ENCODE assay signal across 1 cellular context in the genomic region with DNA sequence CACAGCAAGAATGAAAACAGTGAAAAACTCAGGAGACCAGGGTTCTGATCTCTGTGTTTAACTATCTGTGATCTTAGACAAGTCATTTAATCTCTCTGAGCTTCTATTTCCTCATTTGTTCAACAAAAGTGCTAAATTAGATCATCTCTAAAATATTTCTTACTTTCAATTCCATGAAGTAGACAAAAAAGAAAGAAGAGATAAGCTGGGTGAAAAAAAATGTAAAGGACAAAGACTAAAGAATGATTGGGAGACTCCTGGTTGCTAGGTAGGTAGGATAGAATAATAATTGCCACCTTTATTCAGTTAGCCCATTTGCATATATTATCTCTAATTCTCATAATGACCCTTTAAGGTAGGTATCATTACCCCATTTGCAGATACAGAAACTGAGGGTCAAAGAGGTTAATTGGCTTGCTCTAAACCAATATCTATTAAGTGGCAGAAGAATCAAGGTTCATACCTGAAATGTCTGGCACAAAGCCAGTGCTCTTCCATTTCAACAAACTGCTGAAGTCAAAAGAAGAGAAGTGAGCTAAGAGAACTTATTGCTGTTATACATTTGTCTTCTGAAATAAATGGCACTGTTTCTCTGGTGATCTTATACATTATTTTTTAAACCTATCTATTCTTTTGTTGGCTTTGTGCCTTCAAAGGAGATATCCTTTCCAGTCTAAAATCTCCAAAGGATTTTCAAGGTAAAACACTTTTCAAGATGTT.
TF ChIP-seq lines count a peak whose summit lies in the region.

No MANE protein-coding gene starts in this region.

TF ChIP-seq in HepG2, 621 proteins besides CTCF, POLR2A, EP300 and RAD21 (continued from another document and continues in another):
- TF ChIP-seq AGO1 (IDR thresholded peaks at IDR 0.05; ENCODE audit: low read depth, low read length, poor library complexity, severe bottlenecking) (no peak), MEIS2 (CRISPR knock-in tag; IDR thresholded peaks at IDR 0.05) (no peak), WIZ (CRISPR knock-in tag; IDR thresholded peaks at IDR 0.05) (no peak), NKX3-1 (CRISPR knock-in tag; IDR thresholded peaks at IDR 0.05) (no peak; the same call in 1 of the 2 replicates), GLI4 (CRISPR knock-in tag; IDR thresholded peaks at IDR 0.05; ENCODE audit: borderline replicate concordance) (no peak), GPN1 (CRISPR knock-in tag; IDR thresholded peaks at IDR 0.05; ENCODE audit: borderline replicate concordance) (no peak), ZNF543 (CRISPR knock-in tag; IDR thresholded peaks at IDR 0.05) (no peak; the same call in 1 of the 2 replicates), ZKSCAN1 (IDR thresholded peaks at IDR 0.05; ENCODE audit: low read length) (no peak; the same call in 1 of the 2 replicates), RXRB (CRISPR knock-in tag; IDR thresholded peaks at IDR 0.05; ENCODE audit: borderline replicate concordance) (no peak; the same call in 1 of the 2 replicates), ZNF10 (CRISPR knock-in tag; IDR thresholded peaks at IDR 0.05; ENCODE audit: borderline replicate concordance, low read depth) (no peak), SRY (CRISPR knock-in tag; IDR thresholded peaks at IDR 0.05) (no peak), SRF (IDR thresholded peaks at IDR 0.05; ENCODE audit: low read depth, low read length) (peak; percentile 89), CCAR2 (optimal IDR thresholded peaks at IDR 0.05; ENCODE audit: low read depth, low read length) (no peak), ARNTL (CRISPR knock-in tag; IDR thresholded peaks at IDR 0.05) (no peak; the same call in 1 of the 2 replicates), PHB2 (IDR thresholded peaks at IDR 0.05; ENCODE audit: partially characterized antibody) (no peak), TBP (CRISPR knock-in tag; IDR thresholded peaks at IDR 0.05) (no peak), HES4 (CRISPR knock-in tag; IDR thresholded peaks at IDR 0.05; ENCODE audit: borderline replicate concordance) (no peak), FOXA1 (IDR thresholded peaks at IDR 0.05) (no peak), FOXA1 (CRISPR knock-in tag; IDR thresholded peaks at IDR 0.05) (peak; percentile 56; the same call in 1 of the 2 replicates), MED13 (CRISPR knock-in tag; IDR thresholded peaks at IDR 0.05) (no peak), ZNF746 (CRISPR knock-in tag; IDR thresholded peaks at IDR 0.05) (no peak), ZNF354B (CRISPR knock-in tag; IDR thresholded peaks at IDR 0.05) (no peak), ZNF83 (CRISPR knock-in tag; IDR thresholded peaks at IDR 0.05; ENCODE audit: borderline replicate concordance) (no peak), ZNF703 (CRISPR knock-in tag; IDR thresholded peaks at IDR 0.05; ENCODE audit: borderline replicate concordance) (no peak), ZNF879 (CRISPR knock-in tag; IDR thresholded peaks at IDR 0.05) (no peak), KLF15 (CRISPR knock-in tag; IDR thresholded peaks at IDR 0.05; ENCODE audit: borderline replicate concordance) (no peak), STAT5B (CRISPR knock-in tag; IDR thresholded peaks at IDR 0.05) (no peak), CERS6 (CRISPR knock-in tag; IDR thresholded peaks at IDR 0.05) (no peak), ZSCAN30 (CRISPR knock-in tag; IDR thresholded peaks at IDR 0.05) (no peak), SALL2 (CRISPR knock-in tag; IDR thresholded peaks at IDR 0.05) (no peak), SP4 (CRISPR knock-in tag; IDR thresholded peaks at IDR 0.05) (no peak), ZNF558 (CRISPR knock-in tag; IDR thresholded peaks at IDR 0.05; ENCODE audit: borderline replicate concordance) (no peak), RBM22 (optimal IDR thresholded peaks at IDR 0.05; ENCODE audit: low read length) (no peak), TP53 (CRISPR knock-in tag; conservative IDR thresholded peaks at IDR 0.05) (no peak), THRA (CRISPR knock-in tag; IDR thresholded peaks at IDR 0.05; ENCODE audit: borderline replicate concordance) (no peak), ZNF143 (CRISPR knock-in tag; IDR thresholded peaks at IDR 0.05) (no peak), ZNF790 (CRISPR knock-in tag; IDR thresholded peaks at IDR 0.05; ENCODE audit: borderline replicate concordance) (no peak), TSC22D2 (CRISPR knock-in tag; IDR thresholded peaks at IDR 0.05; ENCODE audit: borderline replicate concordance) (no peak), SRSF1 (optimal IDR thresholded peaks at IDR 0.05; ENCODE audit: low read depth, low read length) (no peak), ZNF691 (CRISPR knock-in tag; IDR thresholded peaks at IDR 0.05; ENCODE audit: borderline replicate concordance, low read depth) (no peak), ZNF235 (CRISPR knock-in tag; IDR thresholded peaks at IDR 0.05; ENCODE audit: borderline replicate concordance) (no peak), ZNF24 (IDR thresholded peaks at IDR 0.05) (no peak), KDM1A (CRISPR knock-in tag; IDR thresholded peaks at IDR 0.05) (peak; percentile 75; the same call in 1 of the 2 replicates), NFIB (CRISPR knock-in tag; IDR thresholded peaks at IDR 0.05; ENCODE audit: borderline replicate concordance) (no peak), SNAPC2 (CRISPR knock-in tag; IDR thresholded peaks at IDR 0.05) (no peak), ZNF619 (CRISPR knock-in tag; IDR thresholded peaks at IDR 0.05) (no peak), ZNF646 (CRISPR knock-in tag; IDR thresholded peaks at IDR 0.05) (no peak), CCDC6 (CRISPR knock-in tag; IDR thresholded peaks at IDR 0.05) (no peak), GATAD2A (CRISPR knock-in tag; IDR thresholded peaks at IDR 0.05) (no peak), ZNF441 (CRISPR knock-in tag; IDR thresholded peaks at IDR 0.05; ENCODE audit: borderline replicate concordance) (no peak), NCOR1 (IDR thresholded peaks at IDR 0.05; ENCODE audit: borderline replicate concordance, low read length) (no peak), ZNF230 (CRISPR knock-in tag; IDR thresholded peaks at IDR 0.05) (no peak), ZNF629 (CRISPR knock-in tag; conservative IDR thresholded peaks at IDR 0.05) (peak; percentile 94), ZSCAN29 (CRISPR knock-in tag; conservative IDR thresholded peaks at IDR 0.05) (0 out of 2 replicates have a peak, but pooled peaks have one; percentile 37), ZC3H13 (CRISPR knock-in tag; IDR thresholded peaks at IDR 0.05) (no peak), TBL1XR1 (IDR thresholded peaks at IDR 0.05; ENCODE audit: borderline replicate concordance, low read length, partially characterized antibody) (no peak), TBX3 (IDR thresholded peaks at IDR 0.05; ENCODE audit: borderline replicate concordance) (peak; percentile 68), TEAD2 (CRISPR knock-in tag; IDR thresholded peaks at IDR 0.05) (no peak), HCFC1 (IDR thresholded peaks at IDR 0.05; ENCODE audit: low read depth, low read length) (no peak), ATM (IDR thresholded peaks at IDR 0.05; ENCODE audit: borderline replicate concordance) (no peak), ZNF383 (CRISPR knock-in tag; IDR thresholded peaks at IDR 0.05; ENCODE audit: borderline replicate concordance) (no peak)
- TF ChIP-seq, protein P1, sequence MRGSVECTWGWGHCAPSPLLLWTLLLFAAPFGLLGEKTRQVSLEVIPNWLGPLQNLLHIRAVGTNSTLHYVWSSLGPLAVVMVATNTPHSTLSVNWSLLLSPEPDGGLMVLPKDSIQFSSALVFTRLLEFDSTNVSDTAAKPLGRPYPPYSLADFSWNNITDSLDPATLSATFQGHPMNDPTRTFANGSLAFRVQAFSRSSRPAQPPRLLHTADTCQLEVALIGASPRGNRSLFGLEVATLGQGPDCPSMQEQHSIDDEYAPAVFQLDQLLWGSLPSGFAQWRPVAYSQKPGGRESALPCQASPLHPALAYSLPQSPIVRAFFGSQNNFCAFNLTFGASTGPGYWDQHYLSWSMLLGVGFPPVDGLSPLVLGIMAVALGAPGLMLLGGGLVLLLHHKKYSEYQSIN (CRISPR knock-in tag; IDR thresholded peaks at IDR 0.05; ENCODE audit: borderline replicate concordance): no peak
- TF ChIP-seq, protein P2, sequence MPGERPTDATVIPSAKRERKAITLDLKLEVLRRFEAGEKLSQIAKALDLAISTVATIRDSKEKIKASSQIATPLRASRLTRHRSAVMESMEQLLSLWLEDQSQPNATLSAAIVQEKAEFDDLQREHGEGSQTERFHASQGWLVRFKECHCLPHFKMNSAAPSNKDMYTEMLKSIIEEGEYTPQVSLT (CRISPR knock-in tag; IDR thresholded peaks at IDR 0.05; ENCODE audit: borderline replicate concordance, low read depth): no peak
- TF ChIP-seq, protein P3, sequence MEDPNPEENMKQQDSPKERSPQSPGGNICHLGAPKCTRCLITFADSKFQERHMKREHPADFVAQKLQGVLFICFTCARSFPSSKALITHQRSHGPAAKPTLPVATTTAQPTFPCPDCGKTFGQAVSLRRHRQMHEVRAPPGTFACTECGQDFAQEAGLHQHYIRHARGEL (CRISPR knock-in tag; IDR thresholded peaks at IDR 0.05): no peak
- TF ChIP-seq, protein P4, sequence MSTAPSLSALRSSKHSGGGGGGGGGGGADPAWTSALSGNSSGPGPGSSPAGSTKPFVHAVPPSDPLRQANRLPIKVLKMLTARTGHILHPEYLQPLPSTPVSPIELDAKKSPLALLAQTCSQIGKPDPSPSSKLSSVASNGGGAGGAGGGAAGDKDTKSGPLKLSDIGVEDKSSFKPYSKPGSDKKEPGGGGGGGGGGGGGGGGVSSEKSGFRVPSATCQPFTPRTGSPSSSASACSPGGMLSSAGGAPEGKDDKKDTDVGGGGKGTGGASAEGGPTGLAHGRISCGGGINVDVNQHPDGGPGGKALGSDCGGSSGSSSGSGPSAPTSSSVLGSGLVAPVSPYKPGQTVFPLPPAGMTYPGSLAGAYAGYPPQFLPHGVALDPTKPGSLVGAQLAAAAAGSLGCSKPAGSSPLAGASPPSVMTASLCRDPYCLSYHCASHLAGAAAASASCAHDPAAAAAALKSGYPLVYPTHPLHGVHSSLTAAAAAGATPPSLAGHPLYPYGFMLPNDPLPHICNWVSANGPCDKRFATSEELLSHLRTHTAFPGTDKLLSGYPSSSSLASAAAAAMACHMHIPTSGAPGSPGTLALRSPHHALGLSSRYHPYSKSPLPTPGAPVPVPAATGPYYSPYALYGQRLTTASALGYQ (CRISPR knock-in tag; IDR thresholded peaks at IDR 0.05): no peak
